12 cellular contexts compared by ENCODE assay signal in the genomic region with DNA sequence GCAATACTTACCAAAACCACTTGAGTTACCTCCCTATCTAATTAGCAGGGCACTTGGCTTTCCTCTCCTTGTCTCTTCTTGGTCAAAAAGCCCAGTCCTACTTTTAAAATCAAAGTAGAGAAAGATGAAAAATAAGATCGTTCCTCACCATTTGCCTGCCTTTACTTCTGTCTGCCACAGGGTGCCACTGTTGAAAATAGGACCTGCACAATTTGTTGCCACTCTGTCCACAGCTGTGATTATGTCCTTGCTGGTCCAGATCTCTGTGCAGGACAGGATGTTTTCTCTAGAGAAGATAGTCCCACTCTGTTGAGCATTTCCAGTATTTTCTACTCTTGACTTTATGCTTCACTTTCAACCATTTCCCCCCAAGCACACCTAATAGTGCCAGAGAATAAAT.
A peak's percentile ranks its signal among the peaks of the same experiment; 100 is the strongest.
DNase-seq lines count a peak whose midpoint lies in the region; ATAC-seq and TF ChIP-seq lines count a peak whose summit lies in the region.
"Had no signal": no experiment of that assay in that cellular context is flagged by ENCODE, and none has a peak within 500 bp of the region (broad histone marks: within the 10 kb centered on the region; RNA-seq: fewer than 3 reads in every experiment).

No MANE protein-coding gene starts in this region.

- no peak for DNase-seq in GM10266 (ENCODE audit: extremely low spot score)
- DNase-seq in astrocyte of the cerebellum (ENCODE audit: low read depth) = no peak
- DNase-seq in lung microvascular endothelial cell (ENCODE audit: low read depth in 2 of 2) = peak; percentile 25 to 38
- no peak for DNase-seq in stimulated activated effector memory CD8-positive, alpha-beta T cell treated with anti-CD3 and anti-CD28 coated beads, Interleukin-12 subunit alpha, Interleukin-12 subunit beta, amount 100 ng/mL, for 72 hours (ENCODE audit: low spot score in 2 of 2)
- DNase-seq in stimulated activated CD8-positive, alpha-beta memory T cell treated with anti-CD3 and anti-CD28 coated beads, Interleukin-4, amount 100 ng/mL, for 48 hours = no peak
- DNase-seq in hepatic stellate cell (ENCODE audit: low spot score) = no peak
- DNase-seq: midbrain, NCI-H1694 had no signal

- no peaks in the 10 kb centered on the region for H3K36me3 Mint-ChIP-seq in stimulated activated effector memory CD8-positive, alpha-beta T cell treated with anti-CD3 and anti-CD28 coated beads, Interleukin-12 subunit alpha, Interleukin-12 subunit beta, amount 100 ng/mL, for 72 hours

- in situ Hi-C loops in astrocyte of the cerebellum (cut with HindIII; ENCODE audit: low sequenced_read_pairs) = no loop called here

- no peaks in the 10 kb centered on the region for H3K4me1 Mint-ChIP-seq in stimulated activated effector memory CD8-positive, alpha-beta T cell treated with anti-CD3 and anti-CD28 coated beads, Interleukin-12 subunit alpha, Interleukin-12 subunit beta, amount 100 ng/mL, for 72 hours

- H3K9me3 Mint-ChIP-seq in stimulated activated effector memory CD8-positive, alpha-beta T cell treated with anti-CD3 and anti-CD28 coated beads, Interleukin-12 subunit alpha, Interleukin-12 subunit beta, amount 100 ng/mL, for 72 hours = peaks cover 9% of the 10 kb centered on the region

- H3K4me3 ChIP-seq in astrocyte of the cerebellum (ENCODE audit: low read depth, low read length) = no peak overlapping the region
- H3K4me3 ChIP-seq: SJSA1, smooth muscle cell had no signal

- no peak overlapping the region for H3K4me3 Mint-ChIP-seq in stimulated activated effector memory CD8-positive, alpha-beta T cell treated with anti-CD3 and anti-CD28 coated beads, Interleukin-12 subunit alpha, Interleukin-12 subunit beta, amount 100 ng/mL, for 72 hours

- TF ChIP-seq EP300 in Ishikawa (IDR thresholded peaks at IDR 0.05; ENCODE audit: borderline replicate concordance) = no peak

- no peak for ATAC-seq in stimulated activated effector memory CD8-positive, alpha-beta T cell treated with anti-CD3 and anti-CD28 coated beads, Interleukin-12 subunit alpha, Interleukin-12 subunit beta, amount 100 ng/mL, for 72 hours
- ATAC-seq in HG03025 (IDR thresholded peaks at IDR 0.05; ENCODE audit: low FRiP score, unreplicated experiment) = no peak

- peak; percentile 57 for TF ChIP-seq RAD21 in Ishikawa (IDR thresholded peaks at IDR 0.05; ENCODE audit: low read depth)

- no peak overlapping the region for H3K27ac Mint-ChIP-seq in stimulated activated effector memory CD8-positive, alpha-beta T cell treated with anti-CD3 and anti-CD28 coated beads, Interleukin-12 subunit alpha, Interleukin-12 subunit beta, amount 100 ng/mL, for 72 hours

- TF ChIP-seq CTCF in GM10266 (IDR thresholded peaks at IDR 0.05; ENCODE audit: control insufficient read depth, insufficient read depth, low read depth, missing control alignments) (peak; percentile 5), astrocyte of the cerebellum (IDR thresholded peaks at IDR 0.05; ENCODE audit: low read depth, low read length, missing control alignments) (peak; percentile 14)

TF ChIP-seq in Ishikawa, 13 proteins besides CTCF, POLR2A, EP300 and RAD21:
- TF ChIP-seq TAF1 (IDR thresholded peaks at IDR 0.05; ENCODE audit: low read depth) (no peak), ZBTB7A (IDR thresholded peaks at IDR 0.05; ENCODE audit: low read depth) (no peak), NFIC (IDR thresholded peaks at IDR 0.05) (no peak)

Comparison
In these comparisons a context has a peak if more than half of its experiments do, and no peak if none do; other contexts are left out.
1. DNase-seq: peak in lung microvascular endothelial cell (2 of 2); none in GM10266 (single experiment), astrocyte of the cerebellum (single experiment), stimulated activated effector memory CD8-positive, alpha-beta T cell treated with anti-CD3 and anti-CD28 coated beads, Interleukin-12 subunit alpha, Interleukin-12 subunit beta, amount 100 ng/mL, for 72 hours (0 of 2), stimulated activated CD8-positive, alpha-beta memory T cell treated with anti-CD3 and anti-CD28 coated beads, Interleukin-4, amount 100 ng/mL, for 48 hours (single experiment) and hepatic stellate cell (single experiment).